In genomic region chr22:18056802-18057474, GRCh38 we compare ENCODE assay signal across 8 cellular contexts. TPM values are rescaled to one million over a fixed set of nuclear protein-coding genes. Genes with fewer than 3 reads are reported as not detected.
DNase-seq lines count a peak whose midpoint lies in the region; ATAC-seq and TF ChIP-seq lines count a peak whose summit lies in the region.

No MANE protein-coding gene starts in this region.

- no peaks in the 10 kb centered on the region for H3K36me3 Mint-ChIP-seq in nephron (ENCODE audit: low read depth)
- H3K36me3 Mint-ChIP-seq in activated naive CD4-positive, alpha-beta T cell treated with anti-CD3 and anti-CD28 coated beads, Interleukin-2, amount 10 ng/mL, durations not matched to agents 7 days and 5 days, result no peaks in the 10 kb centered on the region

- H3K9me3 ChIP-seq in SJSA1 (replicated peaks), result no peaks in the 10 kb centered on the region

- no peak overlapping the region for H3K4me3 ChIP-seq in SJSA1

- H3K4me1 ChIP-seq in SJSA1 (replicated peaks), result peaks cover 41% of the 10 kb centered on the region

- peak overlapping the region; percentile 41 for H3K27ac ChIP-seq in SJSA1

- CTCF ChIA-PET in activated naive CD4-positive, alpha-beta T cell treated with anti-CD3 and anti-CD28 coated beads, Interleukin-2, amount 10 ng/mL, durations not matched to agents 7 days and 5 days (lab: Charles Lee), result interaction anchor here (0.9 kb wide), 1 partner anchor 19 kb away, joined by 4 read pairs; no protein-coding TSS in a partner anchor

- peaks cover 16% of the 10 kb centered on the region for H3K4me1 Mint-ChIP-seq in nephron
- peaks cover 2% of the 10 kb centered on the region for H3K4me1 Mint-ChIP-seq in activated naive CD4-positive, alpha-beta T cell treated with anti-CD3 and anti-CD28 coated beads, Interleukin-2, amount 10 ng/mL, durations not matched to agents 7 days and 5 days

- TF ChIP-seq CTCF in GM10266 (IDR thresholded peaks at IDR 0.05; ENCODE audit: control insufficient read depth, insufficient read depth, low read depth, missing control alignments) (no peak), nephron (IDR thresholded peaks at IDR 0.05; ENCODE audit: unreplicated experiment in 3 of 3) (no peak)

- H3K4me3 Mint-ChIP-seq in nephron, result no peak overlapping the region
- H3K4me3 Mint-ChIP-seq in activated naive CD4-positive, alpha-beta T cell treated with anti-CD3 and anti-CD28 coated beads, Interleukin-2, amount 10 ng/mL, durations not matched to agents 7 days and 5 days, result no peak overlapping the region

- peak overlapping the region; percentile 32 to 63 (median 57) for H3K27ac Mint-ChIP-seq in nephron
- H3K27ac Mint-ChIP-seq in activated naive CD4-positive, alpha-beta T cell treated with anti-CD3 and anti-CD28 coated beads, Interleukin-2, amount 10 ng/mL, durations not matched to agents 7 days and 5 days, result no peak overlapping the region

- peaks cover 25% of the 10 kb centered on the region for H3K27me3 Mint-ChIP-seq in nephron (ENCODE audit: low read depth)
- H3K27me3 Mint-ChIP-seq in activated naive CD4-positive, alpha-beta T cell treated with anti-CD3 and anti-CD28 coated beads, Interleukin-2, amount 10 ng/mL, durations not matched to agents 7 days and 5 days, result peaks cover 24% of the 10 kb centered on the region

- peaks cover 2% of the 10 kb centered on the region for H3K9me3 Mint-ChIP-seq in nephron
- no peaks in the 10 kb centered on the region for H3K9me3 Mint-ChIP-seq in activated naive CD4-positive, alpha-beta T cell treated with anti-CD3 and anti-CD28 coated beads, Interleukin-2, amount 10 ng/mL, durations not matched to agents 7 days and 5 days

- H3K36me3 ChIP-seq in SJSA1, result no peaks in the 10 kb centered on the region

- peak; percentile 77 for ATAC-seq in GM21723 (IDR thresholded peaks at IDR 0.05; ENCODE audit: unreplicated experiment)

- DNase-seq in GM10266 (ENCODE audit: extremely low spot score) (peak; percentile 70), SJSA1 (ENCODE audit: low read depth in 1 of 2, low spot score in 2 of 2) (no peak), AG20443 (ENCODE audit: low spot score) (no peak), COLO668 (lab: John Stamatoyannopoulos, UW; ENCODE audit: unreplicated experiment) (no peak), NCI-H226 (no peak)
- no peak for DNase-seq in activated naive CD4-positive, alpha-beta T cell treated with anti-CD3 and anti-CD28 coated beads, Interleukin-2, amount 10 ng/mL, durations not matched to agents 7 days and 5 days

- H3K27me3 ChIP-seq in SJSA1 (replicated peaks), result no peaks in the 10 kb centered on the region

RNA-seq across cellular contexts. Expression of gene PEX26, which starts 20.9 kb away (rescaled TPM):
- total RNA-seq in SJSA1 (2014; rRNA removed; shearing (Covaris generic)), result 19.2 and 27.2 TPM in 2 replicates

RNA-seq across cellular contexts. Expression of gene MICAL3, which starts 32.6 kb away (rescaled TPM):
- 13.5 and 23.5 TPM in 2 replicates for total RNA-seq in SJSA1 (2014; rRNA removed; shearing (Covaris generic))

RNA-seq across cellular contexts. Expression of gene TUBA8, which starts 53.7 kb away (rescaled TPM):
- 0.42 and 0.91 TPM in 2 replicates for total RNA-seq in SJSA1 (2014; rRNA removed; shearing (Covaris generic))
